In the genomic region with DNA sequence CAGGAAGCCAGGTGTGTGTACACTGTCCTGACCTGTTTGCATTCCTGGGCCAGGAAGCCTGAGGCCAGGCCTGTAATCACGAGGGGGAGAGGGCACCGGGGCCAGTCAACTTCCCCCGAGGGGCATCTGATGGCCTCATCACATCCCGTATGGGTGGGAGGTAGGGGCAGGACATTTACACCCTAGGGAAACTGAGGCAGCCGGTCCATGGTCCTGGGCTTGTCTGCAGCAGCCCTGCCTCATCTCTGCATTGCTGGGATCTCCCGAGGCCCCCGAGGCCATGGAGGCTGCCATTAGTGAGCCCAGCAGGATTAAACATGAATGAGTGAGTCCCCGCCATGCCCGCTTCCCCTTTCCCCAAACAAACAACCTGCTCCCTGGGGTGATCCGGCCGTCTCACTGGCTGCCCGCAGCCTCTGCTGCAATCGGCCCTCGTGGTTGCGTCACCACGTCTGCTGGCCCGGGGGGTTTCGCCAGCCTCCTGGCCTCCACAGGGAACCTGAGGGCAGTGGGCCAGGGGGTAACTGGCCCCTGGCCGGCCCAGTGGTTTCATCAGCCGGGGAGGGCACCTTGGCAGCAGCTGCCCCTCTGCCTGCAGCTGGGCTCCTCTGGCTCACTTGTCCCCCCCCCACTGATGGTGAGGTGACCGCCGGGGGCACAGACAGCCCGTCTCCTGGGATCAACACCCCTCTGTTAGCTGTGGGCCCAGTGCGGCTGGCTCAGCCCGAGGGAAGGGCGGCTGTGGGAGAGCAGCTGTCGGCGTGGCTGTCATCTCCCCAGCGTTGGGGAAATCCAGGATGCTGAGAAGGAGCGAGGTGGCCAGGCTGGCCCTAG, we compare ENCODE assay signal across 8 cellular contexts.
DNase-seq lines count a peak whose midpoint lies in the region; ATAC-seq, FAIRE-seq and TF ChIP-seq lines count a peak whose summit lies in the region.

No MANE protein-coding gene starts in this region.

- 4% methylated on average over 8 of the region's 30 CpGs for WGBS in HepG2 (ENCODE audit: low lambda C conversion rate)

- no peaks in the 10 kb centered on the region for H3K27me3 ChIP-seq in HepG2 (ENCODE audit: control insufficient read depth in 1 of 2, insufficient read depth in 2 of 2, low read length in 2 of 2)

- H3K9me3 ChIP-seq in HepG2 (ENCODE audit: low read length): no peaks in the 10 kb centered on the region

- TF ChIP-seq POLR2A in HepG2 (IDR thresholded peaks at IDR 0.05; ENCODE audit: insufficient read depth in 1 of 2, low read depth in 2 of 2, low read length in 2 of 2): peak in 1 of 2 experiments; percentile 11; a peak in 1 of 4 replicates

- POLR2A ChIA-PET in activated B cell treated with CpG ODN at 0.5 μM for 24 hours (lab: Charles Lee) (no interaction called here), HepG2 (lab: Yijun Ruan, JAX) (interaction anchor here (0.8 to 8.9 kb wide), 18 partner anchors 10 to 236 kb away, joined by 3 to 235 read pairs (median 4); partner anchors contain the start of gene GSE1)

- H3K4me3 ChIP-seq in HepG2 (replicated peaks in 1 of 3; ENCODE audit: insufficient read depth in 1 of 3, low read depth in 2 of 3, low read length in 3 of 3): peak overlapping the region; percentile 42 to 73 (median 50); a peak in 5 of 6 replicates

- H2AFZ ChIP-seq in HepG2 (ENCODE audit: low read length): no peak overlapping the region

- TF ChIP-seq EP300 in HepG2 (IDR thresholded peaks at IDR 0.05; ENCODE audit: low read depth in 2 of 2, low read length in 2 of 2) (peak; percentile 87 to 89), HepG2 (CRISPR knock-in tag; IDR thresholded peaks at IDR 0.05; ENCODE audit: borderline replicate concordance) (peak; percentile 93)

- no peaks in the 10 kb centered on the region for H3K36me3 ChIP-seq in HepG2 (replicated peaks in 1 of 2; ENCODE audit: control insufficient read depth in 1 of 2, insufficient read depth in 2 of 2, low read length in 2 of 2)

- peak overlapping the region; percentile 83 for H3K4me2 ChIP-seq in HepG2 (ENCODE audit: low read depth, low read length)

- peak overlapping the region; percentile 93 for H3K27ac ChIP-seq in HepG2 (ENCODE audit: extremely low read length, insufficient read depth, low read length)

- no peak overlapping the region for H3K27ac Mint-ChIP-seq in activated B cell treated with CpG ODN at 0.5 μM for 24 hours

- no peaks in the 10 kb centered on the region for H3K4me1 Mint-ChIP-seq in activated B cell treated with CpG ODN at 0.5 μM for 24 hours

- peak; percentile 71 for TF ChIP-seq RAD21 in HepG2 (CRISPR knock-in tag; IDR thresholded peaks at IDR 0.05)

- TF ChIP-seq CTCF in activated B cell treated with CpG ODN at 0.5 μM for 24 hours (IDR thresholded peaks at IDR 0.05) (no peak), HepG2 (CRISPR knock-in tag; IDR thresholded peaks at IDR 0.05) (no peak)

- peak; percentile 75 for FAIRE-seq in HepG2 (lab: Jason Lieb, UNC)

- BruUV-seq in HepG2 (replicated peaks; lab: Mats Ljungman, UMichigan): TSS peak; percentile 81

- peak overlapping the region; percentile 77 for H3K9ac ChIP-seq in HepG2 (ENCODE audit: insufficient read depth, low read depth, low read length)

- no peaks in the 10 kb centered on the region for H4K20me1 ChIP-seq in HepG2 (ENCODE audit: insufficient read depth, low read length)

- CTCF ChIA-PET in activated B cell treated with CpG ODN at 0.5 μM for 24 hours (lab: Charles Lee): interaction anchor here (1.3 kb wide), 1 partner anchor 91 kb away, joined by 3 read pairs; no protein-coding TSS in a partner anchor
- CTCF ChIA-PET in HepG2 (lab: Yijun Ruan, JAX; ENCODE audit: low intra/inter-chr PET ratio, low total read pairs): interaction anchor here (0.6 to 0.9 kb wide), 2 partner anchors 28 to 34 kb away, joined by 3 read pairs; no protein-coding TSS in a partner anchor

- in situ Hi-C loops in HepG2 (cut with HindIII; ENCODE audit: extremely low pct_ligation_motif_present, low pct_unique_long_range_greater_than_20kb): no loop called here

- H3K27me3 Mint-ChIP-seq in activated B cell treated with CpG ODN at 0.5 μM for 24 hours: peaks cover 13% of the 10 kb centered on the region

- H3K4me3 Mint-ChIP-seq in activated B cell treated with CpG ODN at 0.5 μM for 24 hours: no peak overlapping the region

- peak; percentile 31 for ATAC-seq in activated B cell treated with CpG ODN at 0.5 μM for 24 hours (ENCODE audit: low read depth)
- ATAC-seq in HepG2: peak; percentile 65
- no peak for ATAC-seq in HG03025 (IDR thresholded peaks at IDR 0.05; ENCODE audit: low FRiP score, unreplicated experiment)
- no peak for ATAC-seq in GM19452 (IDR thresholded peaks at IDR 0.05; ENCODE audit: unreplicated experiment)
- no peak for ATAC-seq in GM21737 (IDR thresholded peaks at IDR 0.05; ENCODE audit: unreplicated experiment)

- DNase-seq in AG20443 (ENCODE audit: low spot score) (peak; percentile 60), M059J (ENCODE audit: low read depth) (peak; percentile 90), activated B cell treated with CpG ODN at 0.5 μM for 24 hours (no peak), HepG2 (ENCODE audit: low spot score) (peak; percentile 85)
- no peak for DNase-seq in activated CD8-positive, alpha-beta memory T cell treated with anti-CD3 and anti-CD28 coated beads, Interleukin-2, amount 50 U/mL, for 48 hours

- H3K79me2 ChIP-seq in HepG2 (ENCODE audit: insufficient read depth, low read length): no peaks in the 10 kb centered on the region

- no peaks in the 10 kb centered on the region for H3K36me3 Mint-ChIP-seq in activated B cell treated with CpG ODN at 0.5 μM for 24 hours (ENCODE audit: low read depth)

- intact Hi-C loops in activated B cell treated with CpG ODN at 0.5 μM for 24 hours (cut with micrococcal nuclease) (no loop called here), HepG2 (cut with micrococcal nuclease; ENCODE audit: unreplicated experiment) (loop anchor here (10.0 kb wide), 1 partner anchor 90 kb away; the partner anchor contains the start of gene GSE1)

- no peaks in the 10 kb centered on the region for H3K9me3 Mint-ChIP-seq in activated B cell treated with CpG ODN at 0.5 μM for 24 hours

- H3K4me1 ChIP-seq in HepG2 (ENCODE audit: insufficient read depth, low read length): peaks cover 100% of the 10 kb centered on the region

TF ChIP-seq in HepG2, 621 proteins besides CTCF, POLR2A, EP300 and RAD21 (continues in another document):
- TF ChIP-seq GTF3A (CRISPR knock-in tag; conservative IDR thresholded peaks at IDR 0.05) (no peak), KAT7 (CRISPR knock-in tag; IDR thresholded peaks at IDR 0.05; ENCODE audit: borderline replicate concordance) (peak; percentile 93; the same call in 1 of the 2 replicates), KDM1A (CRISPR knock-in tag; IDR thresholded peaks at IDR 0.05) (0 out of 2 replicates have a peak, but pooled peaks have one; percentile 38), DBP (CRISPR knock-in tag; IDR thresholded peaks at IDR 0.05; ENCODE audit: not compliant biosample characterization) (peak; percentile 40), EZH2 (conservative IDR thresholded peaks at IDR 0.05; ENCODE audit: low read depth, low read length) (no peak), ZBTB8A (CRISPR knock-in tag; IDR thresholded peaks at IDR 0.05; ENCODE audit: borderline replicate concordance, low read depth) (peak; percentile 73; the same call in 1 of the 2 replicates), CREBL2 (CRISPR knock-in tag; IDR thresholded peaks at IDR 0.05; ENCODE audit: borderline replicate concordance) (peak; percentile 83; the same call in 1 of the 2 replicates), HNRNPH1 (optimal IDR thresholded peaks at IDR 0.05; ENCODE audit: low read depth, low read length) (no peak), GLMP (CRISPR knock-in tag; IDR thresholded peaks at IDR 0.05; ENCODE audit: borderline replicate concordance) (no peak), MAX (IDR thresholded peaks at IDR 0.05) (no peak), ZNF205 (CRISPR knock-in tag; IDR thresholded peaks at IDR 0.05) (peak; percentile 30), MED8 (CRISPR knock-in tag; IDR thresholded peaks at IDR 0.05; ENCODE audit: insufficient replicate concordance) (peak; percentile 94), ZKSCAN5 (CRISPR knock-in tag; IDR thresholded peaks at IDR 0.05) (no peak), GFI1 (CRISPR knock-in tag; IDR thresholded peaks at IDR 0.05; ENCODE audit: borderline replicate concordance) (peak; percentile 85), ZNF749 (CRISPR knock-in tag; IDR thresholded peaks at IDR 0.05; ENCODE audit: borderline replicate concordance) (no peak; the same call in none of the 2 replicates), ZNF326 (CRISPR knock-in tag; IDR thresholded peaks at IDR 0.05; ENCODE audit: borderline replicate concordance) (no peak), SNAPC2 (CRISPR knock-in tag; IDR thresholded peaks at IDR 0.05) (peak; percentile 48; the same call in 1 of the 2 replicates), ZNF724P (CRISPR knock-in tag; IDR thresholded peaks at IDR 0.05; ENCODE audit: borderline replicate concordance) (peak; percentile 90), ZMYM2 (CRISPR knock-in tag; IDR thresholded peaks at IDR 0.05) (peak; percentile 64; the same call in 1 of the 2 replicates), ZNF235 (CRISPR knock-in tag; IDR thresholded peaks at IDR 0.05; ENCODE audit: borderline replicate concordance) (no peak)

Comparison
In these comparisons a context has a peak if more than half of its experiments do, and no peak if none do; other contexts are left out.
1. DNase-seq: peak in AG20443 (single experiment), M059J (single experiment) and HepG2 (single experiment); none in activated B cell treated with CpG ODN at 0.5 μM for 24 hours (single experiment) and activated CD8-positive, alpha-beta memory T cell treated with anti-CD3 and anti-CD28 coated beads, Interleukin-2, amount 50 U/mL, for 48 hours (single experiment).
2. ATAC-seq: peak in activated B cell treated with CpG ODN at 0.5 μM for 24 hours (single experiment) and HepG2 (single experiment); none in HG03025 (single experiment), GM19452 (single experiment) and GM21737 (single experiment).